8 cellular contexts compared by ENCODE assay signal in genomic region chr17:31487648-31488263, GRCh38.
DNase-seq lines count a peak whose midpoint lies in the region; ATAC-seq and TF ChIP-seq lines count a peak whose summit lies in the region.

No MANE protein-coding gene starts in this region.

- H3K27ac ChIP-seq in substantia nigra (ENCODE audit: low read depth, low read length, poor library complexity, severe bottlenecking), result peak overlapping the region; percentile 72

- DNase-seq in DMS153 treated with DMSO at 0.1 percent for 48 hours (lab: John Stamatoyannopoulos, UW; ENCODE audit: unreplicated experiment), result peak; percentile 19
- peak; percentile 76 for DNase-seq in LNCaP clone FGC (ENCODE audit: low read depth)
- DNase-seq in RPMI7951 (ENCODE audit: low read depth), result peak; percentile 20
- peak; percentile 98 for DNase-seq in activated effector memory CD4-positive, alpha-beta T cell treated with anti-CD3 and anti-CD28 coated beads, Interleukin-2, amount 50 U/mL, for 16 hours
- DNase-seq in germinal center (ENCODE audit: low spot score), result peak; percentile 100
- peak in 55 of 56 donors; percentile 30 to 97 (median 80) for DNase-seq in nucleus accumbens (lab: John Stamatoyannopoulos, UW)
- peak; percentile 39 to 99 (median 84) for DNase-seq in substantia nigra (lab: John Stamatoyannopoulos, UW)

- no peak for TF ChIP-seq CTCF in LNCaP clone FGC (IDR thresholded peaks at IDR 0.05; ENCODE audit: control insufficient read depth, extremely low read depth, insufficient read depth)

- H3K4me3 ChIP-seq in LNCaP clone FGC (ENCODE audit: low read depth, low read length), result peak overlapping the region; percentile 84

- peak; percentile 42 for ATAC-seq in GM21786 (IDR thresholded peaks at IDR 0.05; ENCODE audit: unreplicated experiment)

Comparison
In these comparisons a context has a peak if more than half of its experiments do, and no peak if none do; other contexts are left out.
1. Peak in every context shown above with its lines: DNase-seq, ATAC-seq, H3K4me3 ChIP-seq and H3K27ac ChIP-seq.
2. DNase-seq: peak in every context shown above with its lines; median percentile 100 in germinal center; 98 in activated effector memory CD4-positive, alpha-beta T cell treated with anti-CD3 and anti-CD28 coated beads, Interleukin-2, amount 50 U/mL, for 16 hours; 84 in substantia nigra; 80 in nucleus accumbens; 76 in LNCaP clone FGC; 20 in RPMI7951; 19 in DMS153 treated with DMSO at 0.1 percent for 48 hours.